1 cellular context compared by ENCODE assay signal in the genomic region with DNA sequence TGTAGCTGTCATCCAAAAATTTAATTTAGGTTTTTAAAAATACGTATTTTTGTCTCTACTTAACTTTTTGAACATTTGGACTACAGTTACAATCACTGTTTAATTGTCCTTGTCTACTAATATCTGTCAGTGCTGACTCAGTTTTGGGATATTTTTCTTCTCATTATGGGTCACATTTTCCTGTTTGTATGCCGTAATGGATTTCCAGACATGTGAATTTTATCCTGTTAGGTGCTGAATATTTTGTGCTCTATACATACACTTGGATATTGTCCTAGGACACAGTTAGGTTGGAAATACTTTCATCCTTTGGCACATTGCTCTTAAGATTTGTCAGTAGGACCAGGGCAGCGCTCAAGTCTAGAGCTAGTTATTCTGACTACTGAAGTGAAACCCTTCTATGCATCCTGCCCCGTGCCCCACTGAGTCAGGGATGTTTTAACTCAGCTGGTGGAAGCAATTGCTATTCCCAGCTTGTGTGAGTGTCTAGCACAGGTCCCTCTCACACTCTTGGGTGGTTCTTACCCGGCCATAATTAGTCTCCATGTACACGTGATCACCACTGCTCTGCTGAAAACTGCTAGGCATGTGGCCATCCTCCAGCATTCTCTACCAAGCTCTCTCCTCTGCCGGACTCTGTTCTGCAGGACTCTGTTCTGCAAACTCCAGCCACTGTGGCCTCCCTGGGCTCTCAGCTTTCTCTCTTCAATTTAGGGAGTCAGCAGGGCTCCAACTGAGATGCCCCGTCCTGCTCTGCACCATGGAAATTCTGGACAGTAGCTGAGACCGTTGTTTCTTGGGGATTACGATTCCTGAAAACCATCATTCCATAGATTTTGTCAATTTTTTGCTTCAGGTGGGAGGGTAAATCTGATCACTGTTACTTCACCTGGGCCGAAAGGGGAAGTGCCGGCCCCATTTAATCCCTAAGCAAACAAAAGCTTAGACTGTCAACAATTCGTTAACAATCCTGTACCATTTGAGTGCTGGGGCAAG.
TF ChIP-seq lines count a peak whose summit lies in the region.

No MANE protein-coding gene starts in this region.

TF ChIP-seq in HepG2, 621 proteins besides CTCF, POLR2A, EP300 and RAD21 (continued from another document and continues in another):
- no peak for TF ChIP-seq REST (IDR thresholded peaks at IDR 0.05; ENCODE audit: borderline replicate concordance in 1 of 2, low read depth in 1 of 2, low read length in 2 of 2)
- no peak for TF ChIP-seq ZNF333 (CRISPR knock-in tag; IDR thresholded peaks at IDR 0.05; ENCODE audit: borderline replicate concordance)
- TF ChIP-seq GPBP1L1 (CRISPR knock-in tag; IDR thresholded peaks at IDR 0.05), result no peak
- no peak for TF ChIP-seq GLI4 (CRISPR knock-in tag; IDR thresholded peaks at IDR 0.05; ENCODE audit: borderline replicate concordance)
- TF ChIP-seq ZFP90 (CRISPR knock-in tag; IDR thresholded peaks at IDR 0.05; ENCODE audit: borderline replicate concordance), result no peak
- peak; percentile 31; the same call in 1 of the 2 replicates for TF ChIP-seq FOXJ3 (CRISPR knock-in tag; IDR thresholded peaks at IDR 0.05; ENCODE audit: borderline replicate concordance)
- no peak for TF ChIP-seq TEAD3 (CRISPR knock-in tag; optimal IDR thresholded peaks at IDR 0.05; ENCODE audit: borderline replicate concordance)
- no peak for TF ChIP-seq ZNF598 (CRISPR knock-in tag; IDR thresholded peaks at IDR 0.05; ENCODE audit: borderline replicate concordance)
- no peak for TF ChIP-seq RCOR2 (CRISPR knock-in tag; IDR thresholded peaks at IDR 0.05)
- TF ChIP-seq ARID2 (CRISPR knock-in tag; IDR thresholded peaks at IDR 0.05; ENCODE audit: borderline replicate concordance), result no peak
- 0 out of 2 replicates have a peak, but pooled peaks have one; percentile 47 for TF ChIP-seq NR2F2 (IDR thresholded peaks at IDR 0.05; ENCODE audit: borderline replicate concordance, low read depth)
- TF ChIP-seq ZNF101 (CRISPR knock-in tag; IDR thresholded peaks at IDR 0.05; ENCODE audit: borderline replicate concordance, low read depth), result no peak
- no peak for TF ChIP-seq NFKB2 (CRISPR knock-in tag; IDR thresholded peaks at IDR 0.05; ENCODE audit: borderline replicate concordance)
- TF ChIP-seq MXD3 (CRISPR knock-in tag; IDR thresholded peaks at IDR 0.05), result no peak
- TF ChIP-seq ZNF282 (IDR thresholded peaks at IDR 0.05; ENCODE audit: partially characterized antibody), result no peak
- TF ChIP-seq GABPA (IDR thresholded peaks at IDR 0.05; ENCODE audit: low read depth, low read length), result no peak
- peak; percentile 52; the same call in 1 of the 2 replicates for TF ChIP-seq GABPA (CRISPR knock-in tag; IDR thresholded peaks at IDR 0.05; ENCODE audit: low read depth)
- TF ChIP-seq ISL2 (CRISPR knock-in tag; IDR thresholded peaks at IDR 0.05), result peak; percentile 62
- no peak for TF ChIP-seq KLF13 (CRISPR knock-in tag; IDR thresholded peaks at IDR 0.05)
- TF ChIP-seq LCORL (IDR thresholded peaks at IDR 0.05), result 0 out of 2 replicates have a peak, but pooled peaks have one; percentile 43
- TF ChIP-seq LCORL (CRISPR knock-in tag; IDR thresholded peaks at IDR 0.05), result no peak
- no peak for TF ChIP-seq POLR2AphosphoS5 (IDR thresholded peaks at IDR 0.05; ENCODE audit: low read depth, low read length)
- TF ChIP-seq ZBTB42 (CRISPR knock-in tag; IDR thresholded peaks at IDR 0.05), result no peak
- TF ChIP-seq CREM (IDR thresholded peaks at IDR 0.05), result peak; percentile 37; the same call in 1 of the 2 replicates
- no peak for TF ChIP-seq CREM (CRISPR knock-in tag; IDR thresholded peaks at IDR 0.05)
- no peak for TF ChIP-seq GATA4 (IDR thresholded peaks at IDR 0.05; ENCODE audit: borderline replicate concordance, low read depth)
- TF ChIP-seq PHF20 (CRISPR knock-in tag; IDR thresholded peaks at IDR 0.05), result no peak
- TF ChIP-seq HDAC6 (IDR thresholded peaks at IDR 0.05; ENCODE audit: low read depth, low read length), result no peak
- no peak for TF ChIP-seq ZNF557 (CRISPR knock-in tag; IDR thresholded peaks at IDR 0.05)
- TF ChIP-seq ZBTB37 (CRISPR knock-in tag; IDR thresholded peaks at IDR 0.05), result no peak
- TF ChIP-seq ZSCAN9 (CRISPR knock-in tag; IDR thresholded peaks at IDR 0.05; ENCODE audit: borderline replicate concordance), result peak; percentile 58; the same call in 1 of the 2 replicates
- no peak for TF ChIP-seq HOXD1 (CRISPR knock-in tag; IDR thresholded peaks at IDR 0.05)
- no peak for TF ChIP-seq ARHGAP35 (CRISPR knock-in tag; IDR thresholded peaks at IDR 0.05; ENCODE audit: borderline replicate concordance)
- TF ChIP-seq NCOR1 (IDR thresholded peaks at IDR 0.05; ENCODE audit: borderline replicate concordance, low read length), result peak; percentile 88
- TF ChIP-seq ZNF350 (CRISPR knock-in tag; IDR thresholded peaks at IDR 0.05; ENCODE audit: borderline replicate concordance, low read depth), result 0 out of 2 replicates have a peak, but pooled peaks have one; percentile 37
- TF ChIP-seq KLF16 (CRISPR knock-in tag; IDR thresholded peaks at IDR 0.05), result peak in 1 of 2 experiments; percentile 68; a peak in 2 of 4 replicates
- TF ChIP-seq HNRNPUL1 (IDR thresholded peaks at IDR 0.05; ENCODE audit: low read depth, low read length), result no peak
- TF ChIP-seq MIER3 (CRISPR knock-in tag; IDR thresholded peaks at IDR 0.05; ENCODE audit: borderline replicate concordance), result no peak; the same call in 1 of the 2 replicates
- peak; percentile 65; the same call in 1 of the 2 replicates for TF ChIP-seq ZNF230 (CRISPR knock-in tag; IDR thresholded peaks at IDR 0.05)
- TF ChIP-seq ZSCAN22 (CRISPR knock-in tag; IDR thresholded peaks at IDR 0.05), result no peak
- peak; percentile 46; the same call in 1 of the 2 replicates for TF ChIP-seq TCF7 (IDR thresholded peaks at IDR 0.05; ENCODE audit: low read depth)
- no peak for TF ChIP-seq XRCC5 (optimal IDR thresholded peaks at IDR 0.05; ENCODE audit: low read length)
- TF ChIP-seq ZNF235 (CRISPR knock-in tag; IDR thresholded peaks at IDR 0.05; ENCODE audit: borderline replicate concordance), result no peak
- no peak for TF ChIP-seq ZNF225 (CRISPR knock-in tag; IDR thresholded peaks at IDR 0.05)
- no peak for TF ChIP-seq PRDM15 (CRISPR knock-in tag; IDR thresholded peaks at IDR 0.05)
- TF ChIP-seq ZNF431 (CRISPR knock-in tag; IDR thresholded peaks at IDR 0.05; ENCODE audit: borderline replicate concordance, low read depth), result peak; percentile 38; the same call in 1 of the 2 replicates
- peak; percentile 58; the same call in 1 of the 2 replicates for TF ChIP-seq ZNF607 (CRISPR knock-in tag; IDR thresholded peaks at IDR 0.05; ENCODE audit: borderline replicate concordance)
- TF ChIP-seq DMAP1 (CRISPR knock-in tag; IDR thresholded peaks at IDR 0.05), result peak; percentile 37; the same call in 1 of the 2 replicates
- TF ChIP-seq KAT7 (CRISPR knock-in tag; IDR thresholded peaks at IDR 0.05; ENCODE audit: borderline replicate concordance), result no peak
- no peak for TF ChIP-seq CHCHD3 (CRISPR knock-in tag; IDR thresholded peaks at IDR 0.05)
- no peak for TF ChIP-seq ZFP41 (CRISPR knock-in tag; IDR thresholded peaks at IDR 0.05; ENCODE audit: borderline replicate concordance)
- peak; percentile 77; the same call in 1 of the 2 replicates for TF ChIP-seq FOXK1 (CRISPR knock-in tag; IDR thresholded peaks at IDR 0.05; ENCODE audit: borderline replicate concordance, low read depth)
- TF ChIP-seq ZNF430 (CRISPR knock-in tag; IDR thresholded peaks at IDR 0.05), result 0 out of 2 replicates have a peak, but pooled peaks have one; percentile 50
- TF ChIP-seq TBX2 (CRISPR knock-in tag; IDR thresholded peaks at IDR 0.05; ENCODE audit: borderline replicate concordance), result peak; percentile 82; the same call in 1 of the 2 replicates
- TF ChIP-seq ZBTB2 (CRISPR knock-in tag; IDR thresholded peaks at IDR 0.05; ENCODE audit: low read depth), result no peak
- no peak for TF ChIP-seq ZNF232 (CRISPR knock-in tag; IDR thresholded peaks at IDR 0.05; ENCODE audit: borderline replicate concordance)
- no peak for TF ChIP-seq ZNF354B (CRISPR knock-in tag; IDR thresholded peaks at IDR 0.05)
- no peak for TF ChIP-seq RELA (CRISPR knock-in tag; IDR thresholded peaks at IDR 0.05)
- 0 out of 2 replicates have a peak, but pooled peaks have one; percentile 15 for TF ChIP-seq ONECUT2 (CRISPR knock-in tag; IDR thresholded peaks at IDR 0.05)
